In genomic region chr6:31149827-31150447, GRCh38 we compare ENCODE assay signal across 17 cellular contexts. TPM values are rescaled to one million over a fixed set of nuclear protein-coding genes. Genes with fewer than 3 reads are reported as not detected.
A peak's percentile ranks its signal among the peaks of the same experiment; 100 is the strongest.
DNase-seq lines count a peak whose midpoint lies in the region; ATAC-seq and TF ChIP-seq lines count a peak whose summit lies in the region.
"Had no signal": no experiment of that assay in that cellular context is flagged by ENCODE, and none has a peak within 500 bp of the region (broad histone marks: within the 10 kb centered on the region; RNA-seq: fewer than 3 reads in every experiment).

No MANE protein-coding gene starts in this region.

- H3K36me3 ChIP-seq in right lobe of liver (no peaks in the 10 kb centered on the region), stomach (peaks cover 10 to 63% (median 53%) of the 10 kb centered on the region in 4 donors)

- peak overlapping the region in 1 of 3 donors; percentile 31 for H3K27ac ChIP-seq in right lobe of liver
- H3K27ac ChIP-seq in stomach: peak overlapping the region in 1 of 5 donors; percentile 20
- H3K27ac ChIP-seq: 22Rv1 had no signal

- TF ChIP-seq POLR2A in right lobe of liver (IDR thresholded peaks at IDR 0.05) (no peak), stomach (IDR thresholded peaks at IDR 0.05) (no peak)

- no peak for TF ChIP-seq EP300 in stomach (IDR thresholded peaks at IDR 0.05)

- H3K27me3 ChIP-seq in right lobe of liver (no peaks in the 10 kb centered on the region), stomach (no peaks in the 10 kb centered on the region)

- peak; percentile 30 for DNase-seq in NCI-H748 (lab: John Stamatoyannopoulos, UW; ENCODE audit: unreplicated experiment)
- DNase-seq in NCI-H748 treated with DMSO at 0.1 percent for 48 hours (lab: John Stamatoyannopoulos, UW): no peak
- peak; percentile 39 for DNase-seq in NCI-H69 (lab: John Stamatoyannopoulos, UW)
- DNase-seq in right lobe of liver: peak in 1 of 3 donors; percentile 66
- peak; percentile 57 for DNase-seq in stomach
- no peak for DNase-seq in stimulated activated CD4-positive, alpha-beta T cell treated with anti-CD3 and anti-CD28 coated beads, Interleukin-4, amount 100 ng/mL, for 24 hours
- DNase-seq in activated effector memory CD4-positive, alpha-beta T cell treated with anti-CD3 and anti-CD28 coated beads, Interleukin-2, amount 50 U/mL, for 16 hours: no peak
- DNase-seq: Caco-2; CD8-positive, alpha-beta memory T cell; DND-41; GDM1 had no signal

- 37% methylated on average over 5 of the region's 6 CpGs for WGBS in right lobe of liver (ENCODE audit: insufficient coverage, low coverage, low lambda C conversion rate, missing lambda C conversion rate)
- 42 to 78% (median 57%) methylated on average over 5 to 6 of the region's 6 CpGs for WGBS in stomach, 5 donors

- intact Hi-C loops in right lobe of liver (cut with DNase I) (no loop called here), stomach (cut with DNase I; ENCODE audit: low total_unique reads) (no loop called here)

- no peaks in the 10 kb centered on the region for H3K4me1 ChIP-seq in right lobe of liver
- peaks cover 0 to 16% (median 4%) of the 10 kb centered on the region in 4 donors for H3K4me1 ChIP-seq in stomach
- H3K4me1 ChIP-seq: Caco-2 had no signal

- no peaks in the 10 kb centered on the region for H3K9me3 ChIP-seq in right lobe of liver
- H3K9me3 ChIP-seq in stomach: no peaks in the 10 kb centered on the region
- H3K9me3 ChIP-seq: Caco-2 had no signal

- H3K4me3 ChIP-seq in right lobe of liver (no peak overlapping the region), stomach (no peak overlapping the region)

- peak; percentile 84 to 92 (median 89) for ATAC-seq in right lobe of liver
- ATAC-seq in GM21786 (IDR thresholded peaks at IDR 0.05; ENCODE audit: unreplicated experiment): no peak
- ATAC-seq: HCT116 had no signal

- TF ChIP-seq CTCF in right lobe of liver (IDR thresholded peaks at IDR 0.05) (no peak), stomach (IDR thresholded peaks at IDR 0.05) (no peak)

RNA-seq across cellular contexts. Expression of gene CCHCR1, which starts 7.7 kb away (rescaled TPM):
- total RNA-seq in right lobe of liver: 1 to 10 TPM; 6.0 to 9.1 (median 8.0) TPM
- total RNA-seq in stomach: 100 to 1,000 TPM in 1 of 5 donors, 10 to 100 TPM in 3, 1 to 10 TPM in 1; 9.7 to 201 (median 24.5) TPM
- 10 to 100 TPM; 11.8 to 21.0 (median 12.3) TPM for polyA plus RNA-seq in stomach

RNA-seq across cellular contexts. Expression of gene TCF19, which starts 8.5 kb away (rescaled TPM):
- total RNA-seq in right lobe of liver (1 to 10 TPM in 4 of 6 experiments, under 1 TPM in 2; 0.42 to 4.4 (median 1.3) TPM), stomach (10 to 100 TPM in 1 of 5 donors, 1 to 10 TPM in 4; 5.8 to 16.1 (median 7.1) TPM)
- 1 to 10 TPM; 5.0 to 7.7 (median 7.7) TPM for polyA plus RNA-seq in stomach

RNA-seq across cellular contexts. Expression of gene PSORS1C2, which starts 11.1 kb away (rescaled TPM):
- total RNA-seq in right lobe of liver (not detected), stomach (under 1 TPM in 1 of 5 donors, not detected in 4; 0.73 TPM)
- polyA plus RNA-seq in stomach: 1 to 10 TPM in 1 of 3 donors, not detected in 2; 1.6 TPM
- total RNA-seq: A673; Caco-2; CD8-positive, alpha-beta memory T cell had no signal
- polyA plus RNA-seq: BJ; CD8-positive, alpha-beta memory T cell; IgD-negative memory B cell had no signal

RNA-seq across cellular contexts. Expression of gene POU5F1, which starts 20.5 kb away (rescaled TPM):
- 1 to 10 TPM in 5 of 6 experiments, under 1 TPM in 1; 0.71 to 3.8 (median 2.6) TPM for total RNA-seq in right lobe of liver
- total RNA-seq in stomach: 100 to 1,000 TPM in 2 of 5 donors, 10 to 100 TPM in 2, not detected in 1; 47.5 to 155 (median 113) TPM
- 10 to 100 TPM in 1 of 3 donors, 1 to 10 TPM in 2; 2.6 to 13.0 (median 6.5) TPM for polyA plus RNA-seq in stomach
- total RNA-seq: A673; Caco-2; CD8-positive, alpha-beta memory T cell had no signal
- polyA plus RNA-seq: CD8-positive, alpha-beta memory T cell had no signal

RNA-seq across cellular contexts. Expression of gene CDSN, which starts 29.7 kb away (rescaled TPM):
- total RNA-seq in right lobe of liver: not detected
- not detected for total RNA-seq in stomach
- under 1 TPM in 1 of 3 donors, not detected in 2; 0.05 TPM for polyA plus RNA-seq in stomach
- total RNA-seq: A673; Caco-2; CD8-positive, alpha-beta memory T cell had no signal
- polyA plus RNA-seq: BJ; CD8-positive, alpha-beta memory T cell; IgD-negative memory B cell had no signal

Comparison
In these comparisons a context has a peak if more than half of its experiments do, and no peak if none do; other contexts are left out.
1. DNase-seq: peak in NCI-H748 (single experiment), NCI-H69 (single experiment) and stomach (single experiment); none in NCI-H748 treated with DMSO at 0.1 percent for 48 hours (single experiment), stimulated activated CD4-positive, alpha-beta T cell treated with anti-CD3 and anti-CD28 coated beads, Interleukin-4, amount 100 ng/mL, for 24 hours (single experiment) and activated effector memory CD4-positive, alpha-beta T cell treated with anti-CD3 and anti-CD28 coated beads, Interleukin-2, amount 50 U/mL, for 16 hours (single experiment).